12 cellular contexts compared by ENCODE assay signal in the genomic region with DNA sequence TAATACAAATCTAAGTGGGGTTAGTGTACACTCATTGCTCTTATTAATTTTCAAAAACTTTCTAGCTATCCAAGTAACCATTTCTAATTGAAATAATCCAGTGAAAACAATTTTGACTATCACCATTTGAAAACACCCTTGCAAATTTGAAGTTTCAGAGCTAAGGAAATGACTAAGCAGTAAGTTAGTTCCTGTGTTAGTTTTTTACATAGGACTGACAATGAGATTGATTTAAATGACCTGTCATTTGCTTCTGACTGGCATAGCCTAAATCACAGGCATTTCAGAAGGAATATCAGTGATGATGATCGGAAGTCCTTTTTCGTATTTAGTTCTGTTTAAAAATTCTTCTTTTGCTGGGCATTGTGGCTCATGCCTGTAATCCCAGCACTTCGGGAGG. TPM values are rescaled to one million over a fixed set of nuclear protein-coding genes. Genes with fewer than 3 reads are reported as not detected.
DNase-seq lines count a peak whose midpoint lies in the region; ATAC-seq and TF ChIP-seq lines count a peak whose summit lies in the region.
"Had no signal": no experiment of that assay in that cellular context is flagged by ENCODE, and none has a peak within 500 bp of the region (broad histone marks: within the 10 kb centered on the region; RNA-seq: fewer than 3 reads in every experiment).

No MANE protein-coding gene starts in this region.

- H3K9me3 Mint-ChIP-seq in CD14-positive monocyte: no peaks in the 10 kb centered on the region
- H3K9me3 Mint-ChIP-seq in HFFc6: no peaks in the 10 kb centered on the region
- no peaks in the 10 kb centered on the region for H3K9me3 Mint-ChIP-seq in WTC11

- TF ChIP-seq CTCF in CD14-positive monocyte (IDR thresholded peaks at IDR 0.05): no peak
- TF ChIP-seq CTCF in HFFc6 (IDR thresholded peaks at IDR 0.05): no peak
- TF ChIP-seq CTCF in WTC11 (IDR thresholded peaks at IDR 0.05): no peak

- intact Hi-C loops in CD14-positive monocyte (cut with micrococcal nuclease): no loop called here

- H3K4me3 Mint-ChIP-seq in CD14-positive monocyte (peak overlapping the region; percentile 62 to 64), HFFc6 (peak overlapping the region; percentile 24; the same call in 1 of the 2 replicates), WTC11 (no peak overlapping the region)

- POLR2A ChIA-PET in WTC11 (lab: Charles Lee): interaction anchor here (0.7 kb wide), 1 partner anchor 465 kb away, joined by 3 read pairs; no protein-coding TSS in a partner anchor

- H3K27ac Mint-ChIP-seq in CD14-positive monocyte (peak overlapping the region; percentile 89 to 97 (median 95)), HFFc6 (peak overlapping the region; percentile 60), WTC11 (peak overlapping the region; percentile 79)

- H3K4me1 Mint-ChIP-seq in CD14-positive monocyte (peaks cover 43% of the 10 kb centered on the region), HFFc6 (ENCODE audit: low read depth) (peaks cover 38% of the 10 kb centered on the region), WTC11 (peaks cover 17% of the 10 kb centered on the region)

- peaks cover 46 to 66% of the 10 kb centered on the region in 2 donors for H3K36me3 Mint-ChIP-seq in CD14-positive monocyte
- H3K36me3 Mint-ChIP-seq in HFFc6 (ENCODE audit: low read depth): peaks cover 40% of the 10 kb centered on the region
- H3K36me3 Mint-ChIP-seq in WTC11: peaks cover 38% of the 10 kb centered on the region

- no peaks in the 10 kb centered on the region for H3K27me3 Mint-ChIP-seq in CD14-positive monocyte (ENCODE audit: low read depth in 3 of 3)
- H3K27me3 Mint-ChIP-seq in HFFc6 (ENCODE audit: insufficient read depth): no peaks in the 10 kb centered on the region
- H3K27me3 Mint-ChIP-seq in WTC11 (ENCODE audit: low read depth): no peaks in the 10 kb centered on the region

- no peak for ATAC-seq in WTC11

- no peak for DNase-seq in CD14-positive monocyte (ENCODE audit: low spot score)
- DNase-seq in HFFc6: no peak
- DNase-seq in WTC11 (ENCODE audit: low spot score): no peak
- DNase-seq in iris pigment epithelial cell (ENCODE audit: low read depth): peak; percentile 37
- DNase-seq in iPS-NIHi11 (ENCODE audit: low spot score): no peak
- no peak for DNase-seq in retina
- DNase-seq in HUDEP-2 (lab: John Stamatoyannopoulos, UW; ENCODE audit: unreplicated experiment in 76 of 76): no peak
- no peak for DNase-seq in NCI-H2227 treated with DMSO at 0.1 percent for 48 hours (lab: John Stamatoyannopoulos, UW)
- DNase-seq: heart left ventricle, NCI-H1930, occipital lobe, T-helper 9 cell had no signal

- CTCF ChIA-PET in WTC11 (lab: Charles Lee): interaction anchor here (3.0 kb wide), 1 partner anchor 18 kb away, joined by 11 read pairs; no protein-coding TSS in a partner anchor

TF ChIP-seq in WTC11, 78 proteins besides CTCF, POLR2A, EP300 and RAD21:
- TF ChIP-seq, protein P1, sequence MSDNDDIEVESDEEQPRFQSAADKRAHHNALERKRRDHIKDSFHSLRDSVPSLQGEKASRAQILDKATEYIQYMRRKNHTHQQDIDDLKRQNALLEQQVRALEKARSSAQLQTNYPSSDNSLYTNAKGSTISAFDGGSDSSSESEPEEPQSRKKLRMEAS (CRISPR knock-in tag; IDR thresholded peaks at IDR 0.05): no peak
- TF ChIP-seq MYBL2 (CRISPR knock-in tag; IDR thresholded peaks at IDR 0.05) (no peak), OVOL2 (CRISPR knock-in tag; IDR thresholded peaks at IDR 0.05; ENCODE audit: borderline replicate concordance) (no peak), JUN (CRISPR knock-in tag; IDR thresholded peaks at IDR 0.05) (no peak), MXD4 (CRISPR knock-in tag; IDR thresholded peaks at IDR 0.05; ENCODE audit: borderline replicate concordance) (no peak), ZMAT4 (CRISPR knock-in tag; IDR thresholded peaks at IDR 0.05) (no peak), PRDM15 (CRISPR knock-in tag; IDR thresholded peaks at IDR 0.05) (no peak), ZNF396 (CRISPR knock-in tag; IDR thresholded peaks at IDR 0.05; ENCODE audit: borderline replicate concordance) (no peak), ZNF138 (CRISPR knock-in tag; conservative IDR thresholded peaks at IDR 0.05) (no peak), SP1 (CRISPR knock-in tag; conservative IDR thresholded peaks at IDR 0.05) (no peak), HMGA2 (CRISPR knock-in tag; IDR thresholded peaks at IDR 0.05) (no peak)
- TF ChIP-seq, protein P2, sequence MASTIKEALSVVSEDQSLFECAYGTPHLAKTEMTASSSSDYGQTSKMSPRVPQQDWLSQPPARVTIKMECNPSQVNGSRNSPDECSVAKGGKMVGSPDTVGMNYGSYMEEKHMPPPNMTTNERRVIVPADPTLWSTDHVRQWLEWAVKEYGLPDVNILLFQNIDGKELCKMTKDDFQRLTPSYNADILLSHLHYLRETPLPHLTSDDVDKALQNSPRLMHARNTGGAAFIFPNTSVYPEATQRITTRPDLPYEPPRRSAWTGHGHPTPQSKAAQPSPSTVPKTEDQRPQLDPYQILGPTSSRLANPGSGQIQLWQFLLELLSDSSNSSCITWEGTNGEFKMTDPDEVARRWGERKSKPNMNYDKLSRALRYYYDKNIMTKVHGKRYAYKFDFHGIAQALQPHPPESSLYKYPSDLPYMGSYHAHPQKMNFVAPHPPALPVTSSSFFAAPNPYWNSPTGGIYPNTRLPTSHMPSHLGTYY (CRISPR knock-in tag; IDR thresholded peaks at IDR 0.05): no peak
- TF ChIP-seq, protein P3, sequence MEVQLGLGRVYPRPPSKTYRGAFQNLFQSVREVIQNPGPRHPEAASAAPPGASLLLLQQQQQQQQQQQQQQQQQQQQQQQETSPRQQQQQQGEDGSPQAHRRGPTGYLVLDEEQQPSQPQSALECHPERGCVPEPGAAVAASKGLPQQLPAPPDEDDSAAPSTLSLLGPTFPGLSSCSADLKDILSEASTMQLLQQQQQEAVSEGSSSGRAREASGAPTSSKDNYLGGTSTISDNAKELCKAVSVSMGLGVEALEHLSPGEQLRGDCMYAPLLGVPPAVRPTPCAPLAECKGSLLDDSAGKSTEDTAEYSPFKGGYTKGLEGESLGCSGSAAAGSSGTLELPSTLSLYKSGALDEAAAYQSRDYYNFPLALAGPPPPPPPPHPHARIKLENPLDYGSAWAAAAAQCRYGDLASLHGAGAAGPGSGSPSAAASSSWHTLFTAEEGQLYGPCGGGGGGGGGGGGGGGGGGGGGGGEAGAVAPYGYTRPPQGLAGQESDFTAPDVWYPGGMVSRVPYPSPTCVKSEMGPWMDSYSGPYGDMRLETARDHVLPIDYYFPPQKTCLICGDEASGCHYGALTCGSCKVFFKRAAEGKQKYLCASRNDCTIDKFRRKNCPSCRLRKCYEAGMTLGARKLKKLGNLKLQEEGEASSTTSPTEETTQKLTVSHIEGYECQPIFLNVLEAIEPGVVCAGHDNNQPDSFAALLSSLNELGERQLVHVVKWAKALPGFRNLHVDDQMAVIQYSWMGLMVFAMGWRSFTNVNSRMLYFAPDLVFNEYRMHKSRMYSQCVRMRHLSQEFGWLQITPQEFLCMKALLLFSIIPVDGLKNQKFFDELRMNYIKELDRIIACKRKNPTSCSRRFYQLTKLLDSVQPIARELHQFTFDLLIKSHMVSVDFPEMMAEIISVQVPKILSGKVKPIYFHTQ (CRISPR knock-in tag; IDR thresholded peaks at IDR 0.05): no peak

RNA-seq across cellular contexts. Expression of gene STK4, which starts 27.0 kb away (rescaled TPM):
- polyA plus RNA-seq in CD14-positive monocyte: 100 to 1,000 TPM in 1 of 2 donors, 10 to 100 TPM in 1; 69.9 to 123 TPM
- total RNA-seq in HFFc6 (2021; fragmentation: NEBNext Ultra II Directional; extraction: Animal tissue kit (Norgen Biotek cat#: 25700)): 10 to 100 TPM; 34.3 to 46.6 (median 36.6) TPM
- total RNA-seq in WTC11 (2021): 36.0 to 41.2 TPM (median 37.9 TPM) in 3 replicates

RNA-seq across cellular contexts. Expression of gene TOMM34, which starts 33.1 kb away (rescaled TPM):
- polyA plus RNA-seq in CD14-positive monocyte: 1 to 10 TPM; 6.4 to 9.1 TPM
- 10 to 100 TPM; 88.5 to 96.5 (median 93.0) TPM for total RNA-seq in HFFc6 (2021; fragmentation: NEBNext Ultra II Directional; extraction: Animal tissue kit (Norgen Biotek cat#: 25700))
- 35.9 to 37.7 TPM (median 36.7 TPM) in 3 replicates for total RNA-seq in WTC11 (2021)
